ENCODE assay signal across 12 cellular contexts in genomic region chr12:124852329-124852831, GRCh38. TPM values are rescaled to one million over a fixed set of nuclear protein-coding genes. Genes with fewer than 3 reads are reported as not detected.
DNase-seq lines count a peak whose midpoint lies in the region; ATAC-seq, FAIRE-seq and TF ChIP-seq lines count a peak whose summit lies in the region.
"Had no signal": no experiment of that assay in that cellular context is flagged by ENCODE, and none has a peak within 500 bp of the region (broad histone marks: within the 10 kb centered on the region; RNA-seq: fewer than 3 reads in every experiment).

No MANE protein-coding gene starts in this region.

- no peaks in the 10 kb centered on the region for H3K27me3 Mint-ChIP-seq in brain
- H3K27me3 Mint-ChIP-seq in endothelial cell (ENCODE audit: unreplicated experiment): peaks cover 10% of the 10 kb centered on the region
- H3K27me3 Mint-ChIP-seq in activated T-cell treated with anti-CD3 and anti-CD28 coated beads, Interleukin-2, amount 50 U/mL, for 4 hours (ENCODE audit: low read depth): no peaks in the 10 kb centered on the region
- H3K27me3 Mint-ChIP-seq: activated CD4-positive, alpha-beta memory T cell treated with anti-CD3 and anti-CD28 coated beads for 36 hours had no signal

- FAIRE-seq in HepG2 (lab: Jason Lieb, UNC): peak; percentile 88
- FAIRE-seq: G401.6 had no signal

- DNase-seq in LoVo (ENCODE audit: low spot score): peak; percentile 26
- DNase-seq in HepG2 (ENCODE audit: low spot score): peak; percentile 89
- DNase-seq in stomach: no peak
- DNase-seq in endothelial cell (ENCODE audit: low spot score): no peak
- no peak for DNase-seq in iPS-NIHi11 (ENCODE audit: low spot score)
- DNase-seq in activated T-cell treated with anti-CD3 and anti-CD28 coated beads, Interleukin-2, amount 50 U/mL, for 4 hours: no peak
- DNase-seq: activated CD4-positive, alpha-beta memory T cell treated with anti-CD3 and anti-CD28 coated beads for 36 hours; Karpas-422 had no signal

- peaks cover 81% of the 10 kb centered on the region for H3K79me2 ChIP-seq in HepG2 (ENCODE audit: insufficient read depth, low read length)

- TF ChIP-seq RAD21 in HepG2 (CRISPR knock-in tag; IDR thresholded peaks at IDR 0.05): peak; percentile 51; the same call in 1 of the 2 replicates

- H3K9ac ChIP-seq in HepG2 (ENCODE audit: insufficient read depth, low read depth, low read length): peak overlapping the region; percentile 16

- no peak for TF ChIP-seq CTCF in brain (conservative IDR thresholded peaks at IDR 0.05)
- peak; percentile 38; the same call in 1 of the 2 replicates for TF ChIP-seq CTCF in HepG2 (CRISPR knock-in tag; IDR thresholded peaks at IDR 0.05)
- TF ChIP-seq CTCF in stomach (IDR thresholded peaks at IDR 0.05): no peak
- TF ChIP-seq CTCF in endothelial cell (IDR thresholded peaks at IDR 0.05; ENCODE audit: unreplicated experiment): no peak

- peaks cover 27% of the 10 kb centered on the region for H4K20me1 ChIP-seq in HepG2 (ENCODE audit: insufficient read depth, low read length)

- H2AFZ ChIP-seq in HepG2 (ENCODE audit: low read length): no peak overlapping the region

- in situ Hi-C loops in HepG2 (cut with HindIII; ENCODE audit: extremely low pct_ligation_motif_present, low pct_unique_long_range_greater_than_20kb): no loop called here

- TF ChIP-seq EP300 in HepG2 (IDR thresholded peaks at IDR 0.05; ENCODE audit: low read depth in 2 of 2, low read length in 2 of 2) (peak; percentile 40 to 88; a peak in 2 of 4 replicates), HepG2 (CRISPR knock-in tag; IDR thresholded peaks at IDR 0.05; ENCODE audit: borderline replicate concordance) (peak; percentile 83), stomach (IDR thresholded peaks at IDR 0.05) (no peak)

- peak overlapping the region in 3 of 5 experiments; percentile 30 to 64 (median 48) for H3K27ac Mint-ChIP-seq in brain
- no peak overlapping the region for H3K27ac Mint-ChIP-seq in endothelial cell (ENCODE audit: unreplicated experiment)
- H3K27ac Mint-ChIP-seq: activated CD4-positive, alpha-beta memory T cell treated with anti-CD3 and anti-CD28 coated beads for 36 hours had no signal

- H3K9me3 Mint-ChIP-seq in brain (no peaks in the 10 kb centered on the region), endothelial cell (ENCODE audit: unreplicated experiment) (no peaks in the 10 kb centered on the region)
- no peaks in the 10 kb centered on the region for H3K9me3 Mint-ChIP-seq in activated T-cell treated with anti-CD3 and anti-CD28 coated beads, Interleukin-2, amount 50 U/mL, for 4 hours
- H3K9me3 Mint-ChIP-seq: activated CD4-positive, alpha-beta memory T cell treated with anti-CD3 and anti-CD28 coated beads for 36 hours had no signal

- WGBS in HepG2 (ENCODE audit: low lambda C conversion rate): 22% methylated on average over 11 of the region's 13 CpGs
- WGBS in stomach, 5 donors: 45 to 83% (median 55%) methylated on average over 8 to 13 of the region's 13 CpGs

- ATAC-seq in HepG2 (peak; percentile 54), HG03342 (IDR thresholded peaks at IDR 0.05; ENCODE audit: unreplicated experiment) (no peak)
- ATAC-seq in activated T-cell treated with anti-CD3 and anti-CD28 coated beads, Interleukin-2, amount 50 U/mL, for 4 hours: no peak

- H3K27me3 ChIP-seq in HepG2 (ENCODE audit: control insufficient read depth in 1 of 2, insufficient read depth in 2 of 2, low read length in 2 of 2) (no peaks in the 10 kb centered on the region), stomach (no peaks in the 10 kb centered on the region)

- peaks cover 39% of the 10 kb centered on the region for H3K4me1 Mint-ChIP-seq in brain
- peaks cover 31% of the 10 kb centered on the region for H3K4me1 Mint-ChIP-seq in endothelial cell (ENCODE audit: unreplicated experiment)
- H3K4me1 Mint-ChIP-seq in activated T-cell treated with anti-CD3 and anti-CD28 coated beads, Interleukin-2, amount 50 U/mL, for 4 hours (ENCODE audit: low read depth): peaks cover 7% of the 10 kb centered on the region

- POLR2A ChIA-PET in HepG2 (lab: Yijun Ruan, JAX): interaction anchor here (0.7 to 1.9 kb wide), 9 partner anchors 10 to 75 kb away, joined by 3 to 8 read pairs (median 4); partner anchors contain the start of gene SCARB1

- H3K4me3 Mint-ChIP-seq in brain (no peak overlapping the region), endothelial cell (ENCODE audit: unreplicated experiment) (no peak overlapping the region)
- H3K4me3 Mint-ChIP-seq in activated T-cell treated with anti-CD3 and anti-CD28 coated beads, Interleukin-2, amount 50 U/mL, for 4 hours: no peak overlapping the region
- H3K4me3 Mint-ChIP-seq: activated CD4-positive, alpha-beta memory T cell treated with anti-CD3 and anti-CD28 coated beads for 36 hours had no signal

- H3K27ac ChIP-seq in HepG2 (ENCODE audit: extremely low read length, insufficient read depth, low read length): peak overlapping the region; percentile 70
- H3K27ac ChIP-seq in stomach: peak overlapping the region in 3 of 5 donors; percentile 1 to 39 (median 23)
- H3K27ac ChIP-seq: psoas muscle had no signal

- no TSS peak for BruUV-seq in HepG2 (replicated peaks; lab: Mats Ljungman, UMichigan)

- peaks cover 94% of the 10 kb centered on the region for H3K4me1 ChIP-seq in HepG2 (ENCODE audit: insufficient read depth, low read length)
- peaks cover 11 to 59% (median 31%) of the 10 kb centered on the region in 4 donors for H3K4me1 ChIP-seq in stomach

- intact Hi-C loops in HepG2 (cut with micrococcal nuclease; ENCODE audit: unreplicated experiment): loop anchor here (1.0 kb wide), 1 partner anchor 14 kb away; no protein-coding TSS in a partner anchor
- intact Hi-C loops in stomach (cut with DNase I; ENCODE audit: low total_unique reads): no loop called here

- H3K4me3 ChIP-seq in HepG2 (replicated peaks in 1 of 3; ENCODE audit: insufficient read depth in 1 of 3, low read depth in 2 of 3, low read length in 3 of 3): peak overlapping the region in 1 of 3 experiments; percentile 42; a peak in 2 of 6 replicates
- H3K4me3 ChIP-seq in stomach: no peak overlapping the region
- H3K4me3 ChIP-seq: psoas muscle had no signal

- H3K9me3 ChIP-seq in HepG2 (ENCODE audit: low read length) (no peaks in the 10 kb centered on the region), stomach (no peaks in the 10 kb centered on the region)
- H3K9me3 ChIP-seq: psoas muscle had no signal

- CTCF ChIA-PET in HepG2 (lab: Yijun Ruan, JAX; ENCODE audit: low intra/inter-chr PET ratio, low total read pairs): interaction anchor here (1.2 kb wide), 1 partner anchor 54 kb away, joined by 8 read pairs; no protein-coding TSS in a partner anchor

- peak overlapping the region; percentile 61 for H3K4me2 ChIP-seq in HepG2 (ENCODE audit: low read depth, low read length)

- TF ChIP-seq POLR2A in HepG2 (IDR thresholded peaks at IDR 0.05; ENCODE audit: insufficient read depth in 1 of 2, low read depth in 2 of 2, low read length in 2 of 2) (no peak), stomach (IDR thresholded peaks at IDR 0.05) (no peak)

- peaks cover 6 to 29% of the 10 kb centered on the region in 2 experiments for H3K36me3 ChIP-seq in HepG2 (replicated peaks in 1 of 2; ENCODE audit: control insufficient read depth in 1 of 2, insufficient read depth in 2 of 2, low read length in 2 of 2)
- no peaks in the 10 kb centered on the region for H3K36me3 ChIP-seq in stomach

- H3K36me3 Mint-ChIP-seq in brain: peaks cover 22% of the 10 kb centered on the region
- no peaks in the 10 kb centered on the region for H3K36me3 Mint-ChIP-seq in endothelial cell (ENCODE audit: low read depth, unreplicated experiment)
- no peaks in the 10 kb centered on the region for H3K36me3 Mint-ChIP-seq in activated T-cell treated with anti-CD3 and anti-CD28 coated beads, Interleukin-2, amount 50 U/mL, for 4 hours (ENCODE audit: insufficient read depth)
- H3K36me3 Mint-ChIP-seq: activated CD4-positive, alpha-beta memory T cell treated with anti-CD3 and anti-CD28 coated beads for 36 hours had no signal

RNA-seq across cellular contexts. Expression of gene SCARB1, which starts 11.3 kb away (rescaled TPM):
- polyA plus RNA-seq in brain (ENCODE audit: insufficient read depth, low read depth, low replicate concordance): 44.7 TPM
- 33.2 and 63.4 TPM in 2 replicates for total RNA-seq in HepG2 (2016; rRNA removed; fragmentation: Illumina TruSeq; extraction: Trizol)
- 10.1 and 11.6 TPM in 2 replicates for total RNA-seq in HepG2 (2016; cell fraction: cytosol; rRNA removed; fragmentation: Illumina TruSeq; extraction: Trizol; ENCODE audit: low read depth)
- 24.7 and 65.3 TPM in 2 replicates for total RNA-seq in HepG2 (2016; cell fraction: insoluble cytoplasmic fraction; rRNA removed; fragmentation: Illumina TruSeq; extraction: Trizol)
- 32.7 and 33.2 TPM in 2 replicates for total RNA-seq in HepG2 (2016; cell fraction: membrane; rRNA removed; fragmentation: Illumina TruSeq; extraction: Trizol)
- total RNA-seq in HepG2 (2016; cell fraction: nucleus; rRNA removed; fragmentation: Illumina TruSeq; extraction: Trizol): 82.8 and 99.0 TPM in 2 replicates
- 160 and 189 TPM in 2 replicates for polyA plus RNA-seq in HepG2 (2011; rRNA removed)
- polyA plus RNA-seq in HepG2 (2011; cell fraction: cytosol; rRNA removed): 208 and 213 TPM in 2 replicates
- polyA plus RNA-seq in HepG2 (2011; cell fraction: nucleus; rRNA removed): 869 and 1,053 TPM in 2 replicates
- polyA plus RNA-seq in HepG2 (2012): 214 and 253 TPM in 2 replicates
- 18.1 and 20.1 TPM in 2 replicates for polyA plus RNA-seq in HepG2 (2016; cell fraction: cytosol; fragmentation: Illumina TruSeq; extraction: Trizol; ENCODE audit: low read depth)
- 42.8 and 60.7 TPM in 2 replicates for polyA plus RNA-seq in HepG2 (2016; cell fraction: insoluble cytoplasmic fraction; fragmentation: Illumina TruSeq; extraction: Trizol; ENCODE audit: low read depth)
- polyA plus RNA-seq in HepG2 (2016; cell fraction: membrane; fragmentation: Illumina TruSeq; extraction: Trizol; ENCODE audit: low read depth): 42.2 and 44.0 TPM in 2 replicates
- 235 and 236 TPM in 2 replicates for polyA plus RNA-seq in HepG2 (2016; cell fraction: nucleus; fragmentation: Illumina TruSeq; extraction: Trizol; ENCODE audit: insufficient read depth, low read depth)
- polyA minus RNA-seq in HepG2 (2011; rRNA and poly(A)+ RNA removed; ENCODE audit: low replicate concordance): 104 and 367 TPM in 2 replicates
- 143 and 183 TPM in 2 replicates for polyA minus RNA-seq in HepG2 (2011; cell fraction: cytosol; rRNA and poly(A)+ RNA removed)
- polyA minus RNA-seq in HepG2 (2011; cell fraction: nucleus; rRNA and poly(A)+ RNA removed): 104 and 119 TPM in 2 replicates
- 10 to 100 TPM in 2 of 5 donors, 1 to 10 TPM in 3; 2.9 to 63.7 (median 8.3) TPM for total RNA-seq in stomach
- polyA plus RNA-seq in stomach: 10 to 100 TPM in 1 of 3 donors, 1 to 10 TPM in 2; 6.7 to 19.4 (median 9.3) TPM
- 16.9 TPM for total RNA-seq in endothelial cell (ENCODE audit: unreplicated experiment)
- total RNA-seq in activated T-cell treated with anti-CD3 and anti-CD28 coated beads, Interleukin-2, amount 50 U/mL, for 4 hours: 10 to 100 TPM; 17.0 to 29.9 (median 23.4) TPM

Comparison
In these comparisons a context has a peak if more than half of its experiments do, and no peak if none do; other contexts are left out.
1. DNase-seq: peak in LoVo (single experiment) and HepG2 (single experiment); none in stomach (single experiment), endothelial cell (single experiment), iPS-NIHi11 (single experiment) and activated T-cell treated with anti-CD3 and anti-CD28 coated beads, Interleukin-2, amount 50 U/mL, for 4 hours (single experiment).